In genomic region chr13:50235604-50236003, GRCh38 we compare ENCODE assay signal across 20 cellular contexts.
DNase-seq lines count a peak whose midpoint lies in the region; ATAC-seq, FAIRE-seq and TF ChIP-seq lines count a peak whose summit lies in the region.
"Had no signal": no experiment of that assay in that cellular context is flagged by ENCODE, and none has a peak within 500 bp of the region (broad histone marks: within the 10 kb centered on the region; RNA-seq: fewer than 3 reads in every experiment).

No MANE protein-coding gene starts in this region.

- peak overlapping the region; percentile 61 for H3K4me3 Mint-ChIP-seq in activated CD8-positive, alpha-beta memory T cell treated with anti-CD3 and anti-CD28 coated beads, Interleukin-2, amount 10 ng/mL, durations not matched to agents 7 days and 5 days
- H3K4me3 Mint-ChIP-seq in activated CD4-positive, alpha-beta memory T cell treated with anti-CD3 and anti-CD28 coated beads, Interleukin-2, amount 10 ng/mL, durations not matched to agents 7 days and 5 days, result peak overlapping the region; percentile 58
- H3K4me3 Mint-ChIP-seq in stimulated activated memory B cell treated with anti-CD40 and anti-IgM and Interleukin-4, amounts not matched to agents 10 μg/mL and 1 μg/mL and 100 μg/mL, for 72 hours, result peak overlapping the region; percentile 55

- DNase-seq in activated CD8-positive, alpha-beta memory T cell treated with anti-CD3 and anti-CD28 coated beads, Interleukin-2, amount 10 ng/mL, durations not matched to agents 7 days and 5 days, result no peak
- no peak for DNase-seq in activated CD8-positive, alpha-beta memory T cell treated with anti-CD3 and anti-CD28 coated beads, Interleukin-2, amount 50 U/mL, for 4 hours
- no peak for DNase-seq in activated CD4-positive, alpha-beta memory T cell treated with anti-CD3 and anti-CD28 coated beads, Interleukin-2, amount 10 ng/mL, durations not matched to agents 7 days and 5 days
- DNase-seq in SK-N-DZ (ENCODE audit: low spot score) (no peak), HT-29 (ENCODE audit: low spot score) (no peak), D721Med (ENCODE audit: insufficient read length, low spot score) (no peak)
- DNase-seq: activated CD4-positive, CD25-positive, alpha-beta regulatory T cell treated with anti-CD3 and anti-CD28 coated beads, Interleukin-2, amount 50 U/mL, for 72 hours; EL; erythroblast; HCEC 1CT; left colon; NCI-H1105 treated with DMSO at 0.1 percent for 48 hours; NCI-H526 treated with DMSO at 0.1 percent for 48 hours; PC-3; SJCRH30; T-helper 9 cell; thyroid gland had no signal

- no peak for TF ChIP-seq CTCF in D721Med (IDR thresholded peaks at IDR 0.05; ENCODE audit: insufficient read depth, missing control alignments)

- CTCF ChIA-PET in activated CD8-positive, alpha-beta memory T cell treated with anti-CD3 and anti-CD28 coated beads, Interleukin-2, amount 10 ng/mL, durations not matched to agents 7 days and 5 days (lab: Charles Lee), result no interaction called here
- CTCF ChIA-PET in activated CD4-positive, alpha-beta memory T cell treated with anti-CD3 and anti-CD28 coated beads, Interleukin-2, amount 10 ng/mL, durations not matched to agents 7 days and 5 days (lab: Charles Lee), result interaction anchor here (1.0 to 1.5 kb wide), 3 partner anchors 9 to 155 kb away, joined by 3 to 8 read pairs (median 3); no protein-coding TSS in a partner anchor

- peaks cover 6% of the 10 kb centered on the region for H3K9me3 Mint-ChIP-seq in activated CD8-positive, alpha-beta memory T cell treated with anti-CD3 and anti-CD28 coated beads, Interleukin-2, amount 10 ng/mL, durations not matched to agents 7 days and 5 days (ENCODE audit: low read depth)
- peaks cover 9% of the 10 kb centered on the region for H3K9me3 Mint-ChIP-seq in activated CD4-positive, alpha-beta memory T cell treated with anti-CD3 and anti-CD28 coated beads, Interleukin-2, amount 10 ng/mL, durations not matched to agents 7 days and 5 days
- H3K9me3 Mint-ChIP-seq in stimulated activated memory B cell treated with anti-CD40 and anti-IgM and Interleukin-4, amounts not matched to agents 10 μg/mL and 1 μg/mL and 100 μg/mL, for 72 hours, result peaks cover 6% of the 10 kb centered on the region

- POLR2A ChIA-PET in activated CD4-positive, alpha-beta memory T cell treated with anti-CD3 and anti-CD28 coated beads, Interleukin-2, amount 10 ng/mL, durations not matched to agents 7 days and 5 days (lab: Charles Lee), result interaction anchor here (0.8 to 2.7 kb wide), 9 partner anchors 10 to 238 kb away, joined by 3 to 44 read pairs (median 12); no protein-coding TSS in a partner anchor

- peaks cover 32% of the 10 kb centered on the region for H3K4me1 Mint-ChIP-seq in activated CD8-positive, alpha-beta memory T cell treated with anti-CD3 and anti-CD28 coated beads, Interleukin-2, amount 10 ng/mL, durations not matched to agents 7 days and 5 days
- H3K4me1 Mint-ChIP-seq in activated CD4-positive, alpha-beta memory T cell treated with anti-CD3 and anti-CD28 coated beads, Interleukin-2, amount 10 ng/mL, durations not matched to agents 7 days and 5 days, result peaks cover 29% of the 10 kb centered on the region
- H3K4me1 Mint-ChIP-seq in stimulated activated memory B cell treated with anti-CD40 and anti-IgM and Interleukin-4, amounts not matched to agents 10 μg/mL and 1 μg/mL and 100 μg/mL, for 72 hours, result peaks cover 56% of the 10 kb centered on the region

- no peak overlapping the region for H3K27ac Mint-ChIP-seq in activated CD8-positive, alpha-beta memory T cell treated with anti-CD3 and anti-CD28 coated beads, Interleukin-2, amount 10 ng/mL, durations not matched to agents 7 days and 5 days
- H3K27ac Mint-ChIP-seq in activated CD4-positive, alpha-beta memory T cell treated with anti-CD3 and anti-CD28 coated beads, Interleukin-2, amount 10 ng/mL, durations not matched to agents 7 days and 5 days, result no peak overlapping the region
- peak overlapping the region; percentile 93 for H3K27ac Mint-ChIP-seq in stimulated activated memory B cell treated with anti-CD40 and anti-IgM and Interleukin-4, amounts not matched to agents 10 μg/mL and 1 μg/mL and 100 μg/mL, for 72 hours

- ATAC-seq in activated CD8-positive, alpha-beta memory T cell treated with anti-CD3 and anti-CD28 coated beads, Interleukin-2, amount 10 ng/mL, durations not matched to agents 7 days and 5 days, result no peak
- peak; percentile 39 for ATAC-seq in HG03571 (IDR thresholded peaks at IDR 0.05; ENCODE audit: unreplicated experiment)
- no peak for ATAC-seq in stimulated activated memory B cell treated with anti-CD40 and anti-IgM and Interleukin-4, amounts not matched to agents 10 μg/mL and 1 μg/mL and 100 μg/mL, for 72 hours
- ATAC-seq: gastroesophageal sphincter, left colon, PC-3 had no signal

- peaks cover 86% of the 10 kb centered on the region for H3K27me3 Mint-ChIP-seq in activated CD8-positive, alpha-beta memory T cell treated with anti-CD3 and anti-CD28 coated beads, Interleukin-2, amount 10 ng/mL, durations not matched to agents 7 days and 5 days
- H3K27me3 Mint-ChIP-seq in activated CD4-positive, alpha-beta memory T cell treated with anti-CD3 and anti-CD28 coated beads, Interleukin-2, amount 10 ng/mL, durations not matched to agents 7 days and 5 days, result peaks cover 73% of the 10 kb centered on the region
- H3K27me3 Mint-ChIP-seq in stimulated activated memory B cell treated with anti-CD40 and anti-IgM and Interleukin-4, amounts not matched to agents 10 μg/mL and 1 μg/mL and 100 μg/mL, for 72 hours, result no peaks in the 10 kb centered on the region

- H3K36me3 Mint-ChIP-seq in activated CD8-positive, alpha-beta memory T cell treated with anti-CD3 and anti-CD28 coated beads, Interleukin-2, amount 10 ng/mL, durations not matched to agents 7 days and 5 days, result peaks cover 25% of the 10 kb centered on the region
- H3K36me3 Mint-ChIP-seq in activated CD4-positive, alpha-beta memory T cell treated with anti-CD3 and anti-CD28 coated beads, Interleukin-2, amount 10 ng/mL, durations not matched to agents 7 days and 5 days (ENCODE audit: low read depth), result peaks cover 7% of the 10 kb centered on the region
- peaks cover 11% of the 10 kb centered on the region for H3K36me3 Mint-ChIP-seq in stimulated activated memory B cell treated with anti-CD40 and anti-IgM and Interleukin-4, amounts not matched to agents 10 μg/mL and 1 μg/mL and 100 μg/mL, for 72 hours

- FAIRE-seq in D721Med (lab: Jason Lieb, UNC), result no peak
